In genomic region chr10:88382699-88383098, GRCh38 we compare ENCODE assay signal across 15 cellular contexts.
DNase-seq lines count a peak whose midpoint lies in the region; ATAC-seq, FAIRE-seq and TF ChIP-seq lines count a peak whose summit lies in the region.
"Had no signal": no experiment of that assay in that cellular context is flagged by ENCODE, and none has a peak within 500 bp of the region (broad histone marks: within the 10 kb centered on the region; RNA-seq: fewer than 3 reads in every experiment).

No MANE protein-coding gene starts in this region.

- no peak for FAIRE-seq in HepG2 (lab: Jason Lieb, UNC)
- FAIRE-seq: G401.6, HTR-8/SVneo had no signal

- peaks cover 0 to 4% (median 0%) of the 10 kb centered on the region in 11 donors for H3K9me3 Mint-ChIP-seq in naive thymus-derived CD4-positive, alpha-beta T cell

- no peaks in the 10 kb centered on the region for H3K79me2 ChIP-seq in HepG2 (ENCODE audit: insufficient read depth, low read length)

- intact Hi-C loops in HepG2 (cut with micrococcal nuclease; ENCODE audit: unreplicated experiment) (loop anchor here (10.0 kb wide), 2 partner anchors 178 to 268 kb away; no protein-coding TSS in a partner anchor), right lobe of liver (cut with DNase I) (no loop called here)
- intact Hi-C loops in naive thymus-derived CD4-positive, alpha-beta T cell (cut with micrococcal nuclease): loop anchor here in 1 of 2 donors (10.0 kb wide), 4 partner anchors 432 to 1322 kb away; partner anchors contain the start of genes FAS, IFIT5 and KIF20B

- peaks cover 0 to 21% (median 0%) of the 10 kb centered on the region in 5 donors for H3K36me3 Mint-ChIP-seq in naive thymus-derived CD4-positive, alpha-beta T cell
- H3K36me3 Mint-ChIP-seq: CD4-positive, CD25-positive, alpha-beta regulatory T cell had no signal

- no peak overlapping the region for H3K9ac ChIP-seq in HepG2 (ENCODE audit: insufficient read depth, low read depth, low read length)
- H3K9ac ChIP-seq: BLaER1 treated with 17β-estradiol and CSF1 and Interleukin-3, amounts not matched to agents 10 nM and 100 nM had no signal

- H3K4me3 Mint-ChIP-seq in naive thymus-derived CD4-positive, alpha-beta T cell: peak overlapping the region in 3 of 10 donors; percentile 40 to 73 (median 62)

- H3K4me3 ChIP-seq in HepG2 (replicated peaks in 1 of 3; ENCODE audit: insufficient read depth in 1 of 3, low read depth in 2 of 3, low read length in 3 of 3) (no peak overlapping the region), right lobe of liver (no peak overlapping the region), HL-60 (replicated peaks; ENCODE audit: insufficient read depth, low read length) (no peak overlapping the region)
- no peak overlapping the region for H3K4me3 ChIP-seq in naive thymus-derived CD4-positive, alpha-beta T cell (ENCODE audit: low read length)
- H3K4me3 ChIP-seq: BLaER1 treated with 17β-estradiol and CSF1 and Interleukin-3, amounts not matched to agents 10 nM and 100 nM had no signal

- no peaks in the 10 kb centered on the region for H3K27me3 ChIP-seq in HepG2 (ENCODE audit: control insufficient read depth in 1 of 2, insufficient read depth in 2 of 2, low read length in 2 of 2)
- no peaks in the 10 kb centered on the region for H3K27me3 ChIP-seq in right lobe of liver
- no peaks in the 10 kb centered on the region for H3K27me3 ChIP-seq in HL-60 (ENCODE audit: insufficient read depth, poor library complexity, severe bottlenecking)
- H3K27me3 ChIP-seq in naive thymus-derived CD4-positive, alpha-beta T cell (ENCODE audit: control insufficient read depth in 2 of 2, insufficient read depth in 2 of 2, low read length in 2 of 2): no peaks in the 10 kb centered on the region
- H3K27me3 ChIP-seq: BLaER1 treated with 17β-estradiol and CSF1 and Interleukin-3, amounts not matched to agents 10 nM and 100 nM had no signal

- TF ChIP-seq POLR2A in HepG2 (IDR thresholded peaks at IDR 0.05; ENCODE audit: insufficient read depth in 1 of 2, low read depth in 2 of 2, low read length in 2 of 2): no peak
- no peak for TF ChIP-seq POLR2A in right lobe of liver (IDR thresholded peaks at IDR 0.05)

- POLR2A ChIA-PET in HepG2 (lab: Yijun Ruan, JAX): no interaction called here
- POLR2A ChIA-PET in naive thymus-derived CD4-positive, alpha-beta T cell (lab: Charles Lee): interaction anchor here (0.6 to 1.2 kb wide), 6 partner anchors 8 to 465 kb away, joined by 3 read pairs; no protein-coding TSS in a partner anchor

- no peaks in the 10 kb centered on the region for H3K27me3 Mint-ChIP-seq in naive thymus-derived CD4-positive, alpha-beta T cell
- H3K27me3 Mint-ChIP-seq: CD4-positive, CD25-positive, alpha-beta regulatory T cell had no signal

- H3K9me3 ChIP-seq in HepG2 (ENCODE audit: low read length) (no peaks in the 10 kb centered on the region), right lobe of liver (no peaks in the 10 kb centered on the region)
- H3K9me3 ChIP-seq in naive thymus-derived CD4-positive, alpha-beta T cell (ENCODE audit: control insufficient read depth in 2 of 3, low read length in 3 of 3): no peaks in the 10 kb centered on the region

- H2AFZ ChIP-seq in HepG2 (ENCODE audit: low read length): no peak overlapping the region

- TF ChIP-seq EP300 in HepG2 (IDR thresholded peaks at IDR 0.05; ENCODE audit: low read depth in 2 of 2, low read length in 2 of 2) (no peak), HepG2 (CRISPR knock-in tag; IDR thresholded peaks at IDR 0.05; ENCODE audit: borderline replicate concordance) (no peak)

- H3K4me1 Mint-ChIP-seq in naive thymus-derived CD4-positive, alpha-beta T cell: peaks cover 0 to 36% (median 28%) of the 10 kb centered on the region in 7 donors

- no peak overlapping the region for H3K27ac ChIP-seq in HepG2 (ENCODE audit: extremely low read length, insufficient read depth, low read length)
- H3K27ac ChIP-seq in right lobe of liver: no peak overlapping the region
- peak overlapping the region; percentile 99 for H3K27ac ChIP-seq in HL-60 (replicated peaks)
- no peak overlapping the region for H3K27ac ChIP-seq in naive thymus-derived CD4-positive, alpha-beta T cell (ENCODE audit: low read depth, low read length)
- no peak overlapping the region for H3K27ac ChIP-seq in caudate nucleus (ENCODE audit: low read depth, low read length)
- H3K27ac ChIP-seq: BLaER1 treated with 17β-estradiol and CSF1 and Interleukin-3, amounts not matched to agents 10 nM and 100 nM had no signal

- H3K36me3 ChIP-seq in HepG2 (replicated peaks in 1 of 2; ENCODE audit: control insufficient read depth in 1 of 2, insufficient read depth in 2 of 2, low read length in 2 of 2): no peaks in the 10 kb centered on the region
- no peaks in the 10 kb centered on the region for H3K36me3 ChIP-seq in right lobe of liver
- H3K36me3 ChIP-seq in naive thymus-derived CD4-positive, alpha-beta T cell (ENCODE audit: control insufficient read depth in 2 of 3, insufficient read depth in 3 of 3, low read length in 3 of 3): no peaks in the 10 kb centered on the region

- no peak overlapping the region for H3K4me2 ChIP-seq in HepG2 (ENCODE audit: low read depth, low read length)
- H3K4me2 ChIP-seq: BLaER1 treated with 17β-estradiol and CSF1 and Interleukin-3, amounts not matched to agents 10 nM and 100 nM had no signal

- in situ Hi-C loops in HepG2 (cut with HindIII; ENCODE audit: extremely low pct_ligation_motif_present, low pct_unique_long_range_greater_than_20kb): no loop called here

- no TSS peak for BruUV-seq in HepG2 (replicated peaks; lab: Mats Ljungman, UMichigan)

- no peak for TF ChIP-seq RAD21 in HepG2 (CRISPR knock-in tag; IDR thresholded peaks at IDR 0.05)

- ATAC-seq in HepG2: no peak
- no peak for ATAC-seq in right lobe of liver
- no peak for ATAC-seq in naive thymus-derived CD4-positive, alpha-beta T cell

- H3K4me1 ChIP-seq in HepG2 (ENCODE audit: insufficient read depth, low read length) (peaks cover 24% of the 10 kb centered on the region), right lobe of liver (peaks cover 0 to 23% (median 7%) of the 10 kb centered on the region in 4 donors)
- H3K4me1 ChIP-seq in naive thymus-derived CD4-positive, alpha-beta T cell (ENCODE audit: control insufficient read depth in 2 of 2, insufficient read depth in 2 of 2, low read length in 2 of 2): peaks cover 38 to 42% of the 10 kb centered on the region in 2 donors

- DNase-seq in HepG2 (ENCODE audit: low spot score) (no peak), right lobe of liver (no peak), HL-60 (ENCODE audit: low read depth in 1 of 2, low spot score in 1 of 2) (no peak), KG1 (lab: John Stamatoyannopoulos, UW) (no peak), caudate nucleus (lab: John Stamatoyannopoulos, UW) (no peak), RPMI8226 (no peak)
- DNase-seq in naive thymus-derived CD4-positive, alpha-beta T cell: no peak
- DNase-seq: ACHN, Calu3, DMS79, EL had no signal

- no peak for TF ChIP-seq CTCF in HepG2 (CRISPR knock-in tag; IDR thresholded peaks at IDR 0.05)
- no peak for TF ChIP-seq CTCF in right lobe of liver (IDR thresholded peaks at IDR 0.05)
- no peak for TF ChIP-seq CTCF in HL-60 (IDR thresholded peaks at IDR 0.05; ENCODE audit: insufficient read depth, low read length)

- peak overlapping the region in 5 of 9 donors; percentile 22 to 83 (median 74) for H3K27ac Mint-ChIP-seq in naive thymus-derived CD4-positive, alpha-beta T cell

- H4K20me1 ChIP-seq in HepG2 (ENCODE audit: insufficient read depth, low read length): no peaks in the 10 kb centered on the region
- H4K20me1 ChIP-seq: BLaER1 treated with 17β-estradiol and CSF1 and Interleukin-3, amounts not matched to agents 10 nM and 100 nM had no signal

- 63% methylated on average over 2 of the region's 2 CpGs for WGBS in HepG2 (ENCODE audit: low lambda C conversion rate)
- WGBS in right lobe of liver (ENCODE audit: insufficient coverage, low coverage, low lambda C conversion rate, missing lambda C conversion rate): 93% methylated on average over 2 of the region's 2 CpGs

- CTCF ChIA-PET in HepG2 (lab: Yijun Ruan, JAX; ENCODE audit: low intra/inter-chr PET ratio, low total read pairs): no interaction called here
- CTCF ChIA-PET in naive thymus-derived CD4-positive, alpha-beta T cell (lab: Charles Lee): no interaction called here

TF ChIP-seq in HepG2, 621 proteins besides CTCF, POLR2A, EP300 and RAD21:
- TF ChIP-seq GMEB2 (CRISPR knock-in tag; IDR thresholded peaks at IDR 0.05; ENCODE audit: low read depth) (no peak), ZNF510 (CRISPR knock-in tag; IDR thresholded peaks at IDR 0.05; ENCODE audit: low read depth) (peak; percentile 55; the same call in 1 of the 2 replicates)
